ENCODE assay signal across 21 cellular contexts in the genomic region with DNA sequence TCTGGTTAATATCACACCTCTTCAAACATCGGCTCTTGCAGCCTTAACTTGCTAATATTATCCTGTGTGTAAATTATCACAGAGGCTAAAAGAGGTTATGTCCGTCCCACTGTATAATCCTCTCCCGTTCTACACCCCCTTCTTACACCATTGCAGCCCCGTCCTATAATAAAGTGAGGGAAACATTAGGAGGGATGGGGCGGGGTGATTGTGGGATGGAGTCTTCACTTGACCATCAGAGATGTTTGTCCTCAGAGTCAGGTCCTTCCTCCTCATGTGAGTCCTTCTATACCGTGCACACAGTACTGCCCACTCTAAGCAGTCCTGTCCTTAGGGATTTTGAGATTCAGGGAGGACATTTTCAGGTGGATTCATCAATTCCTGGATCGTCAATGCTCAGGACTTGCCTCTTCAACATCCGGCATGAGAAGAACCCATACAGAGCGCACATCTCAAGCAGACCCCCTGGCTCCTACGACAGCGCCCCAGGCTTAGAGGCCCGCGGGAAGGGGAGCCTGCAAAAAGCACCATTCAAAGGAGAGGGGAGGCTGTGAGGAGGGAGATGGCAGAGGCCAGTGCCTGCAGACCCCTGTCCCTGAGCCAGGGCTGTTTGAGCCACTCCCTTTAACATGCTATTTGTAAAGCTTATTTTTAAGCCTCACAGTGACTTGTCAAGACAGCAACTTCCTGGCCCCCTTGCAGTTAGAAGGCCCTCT. TPM values are rescaled to one million over a fixed set of nuclear protein-coding genes. Genes with fewer than 3 reads are reported as not detected.
DNase-seq lines count a peak whose midpoint lies in the region; ATAC-seq and TF ChIP-seq lines count a peak whose summit lies in the region.
"Had no signal": no experiment of that assay in that cellular context is flagged by ENCODE, and none has a peak within 500 bp of the region (broad histone marks: within the 10 kb centered on the region; RNA-seq: fewer than 3 reads in every experiment).

No MANE protein-coding gene starts in this region.

- no peak overlapping the region for H3K14ac ChIP-seq in neuronal stem cell (ENCODE audit: low read length)

- no peak overlapping the region for H4K91ac ChIP-seq in neuronal stem cell (ENCODE audit: low read depth, low read length, poor library complexity)

- no peak overlapping the region for H2BK120ac ChIP-seq in neuronal stem cell (ENCODE audit: low read depth, low read length)

- ATAC-seq in left lobe of liver (no peak), HG02938 (IDR thresholded peaks at IDR 0.05; ENCODE audit: unreplicated experiment) (no peak)

- no peak overlapping the region for H3K18ac ChIP-seq in neuronal stem cell (ENCODE audit: low read length)

- intact Hi-C loops in esophagus muscularis mucosa (cut with DNase I) = no loop called here

- H2AFZ ChIP-seq in neuronal stem cell (ENCODE audit: low read length) = peak overlapping the region; percentile 12

- H3K9ac ChIP-seq in neuronal stem cell (ENCODE audit: low read depth, low read length, poor library complexity) = no peak overlapping the region

- H2AK5ac ChIP-seq in neuronal stem cell (ENCODE audit: low read depth, low read length) = no peak overlapping the region

- H2BK5ac ChIP-seq in neuronal stem cell (ENCODE audit: low read length) = no peak overlapping the region

- 79% methylated on average over 13 of the region's 13 CpGs for WGBS in esophagus muscularis mucosa
- WGBS in neuronal stem cell (ENCODE audit: extremely low coverage in 2 of 2, insufficient read length in 2 of 2, insufficient replicate concordance in 1 of 2), 2 donors = no CpG with 5 or more reads among the region's 13 CpGs

- H3K4ac ChIP-seq in neuronal stem cell (ENCODE audit: low read length) = no peak overlapping the region

- H3K4me3 ChIP-seq in coronary artery (no peak overlapping the region), esophagus muscularis mucosa (no peak overlapping the region), neuronal stem cell (ENCODE audit: low read length in 2 of 2) (no peak overlapping the region)

- TF ChIP-seq EP300 in esophagus muscularis mucosa (IDR thresholded peaks at IDR 0.05) = no peak

- H2BK12ac ChIP-seq in neuronal stem cell (ENCODE audit: low read length) = no peak overlapping the region

- no peak overlapping the region for H3K4me2 ChIP-seq in neuronal stem cell (ENCODE audit: insufficient read depth, low read length, poor library complexity, severe bottlenecking)

- no peak for TF ChIP-seq CTCF in coronary artery (IDR thresholded peaks at IDR 0.05)
- no peak for TF ChIP-seq CTCF in esophagus muscularis mucosa (IDR thresholded peaks at IDR 0.05)

- H2BK15ac ChIP-seq in neuronal stem cell (ENCODE audit: low read length) = no peak overlapping the region

- no peak for TF ChIP-seq POLR2A in esophagus muscularis mucosa (IDR thresholded peaks at IDR 0.05; ENCODE audit: low read depth)

- no peak overlapping the region for H3K27ac ChIP-seq in coronary artery
- no peak overlapping the region for H3K27ac ChIP-seq in esophagus muscularis mucosa (replicated peaks in 1 of 4)
- H3K27ac ChIP-seq in neuronal stem cell (replicated peaks; ENCODE audit: low read length) = no peak overlapping the region

- H3K4me1 ChIP-seq in esophagus muscularis mucosa = no peaks in the 10 kb centered on the region
- H3K4me1 ChIP-seq in neuronal stem cell (ENCODE audit: control insufficient read depth in 2 of 2, insufficient read depth in 1 of 2, low read depth in 1 of 2, low read length in 2 of 2) = peaks cover 4 to 5% of the 10 kb centered on the region in 2 donors

- no peaks in the 10 kb centered on the region for H3K36me3 ChIP-seq in esophagus muscularis mucosa
- H3K36me3 ChIP-seq in neuronal stem cell (replicated peaks in 1 of 2; ENCODE audit: control insufficient read depth in 2 of 2, insufficient read depth in 2 of 2, low read length in 2 of 2) = no peaks in the 10 kb centered on the region

- H4K8ac ChIP-seq in neuronal stem cell (ENCODE audit: low read depth, low read length) = no peak overlapping the region

- H3K9me3 ChIP-seq in esophagus muscularis mucosa = peaks cover 0 to under 1% (median under 1%) of the 10 kb centered on the region in 4 donors
- H3K9me3 ChIP-seq in neuronal stem cell (replicated peaks in 1 of 2; ENCODE audit: control insufficient read depth in 2 of 2, insufficient read depth in 1 of 2, low read depth in 1 of 2, low read length in 2 of 2) = peaks cover 0 to 1% of the 10 kb centered on the region in 2 donors

- DNase-seq in coronary artery (ENCODE audit: low spot score) (peak; percentile 38), esophagus muscularis mucosa (ENCODE audit: extremely low spot score) (peak; percentile 72), neuronal stem cell (ENCODE audit: low spot score) (no peak), SK-N-DZ (ENCODE audit: low spot score) (no peak), left lobe of liver (ENCODE audit: low spot score) (no peak)
- DNase-seq: C1 segment of cervical spinal cord; Calu3; CD4-positive, alpha-beta memory T cell; COR-L47; DMS53; DMS79 treated with DMSO at 0.1 percent for 48 hours; GF-D8; GOT3; HCEC 1CT had no signal

- H3K27me3 ChIP-seq in esophagus muscularis mucosa (peaks cover 0 to 8% (median 0%) of the 10 kb centered on the region in 4 donors), neuronal stem cell (ENCODE audit: control insufficient read depth in 3 of 3, insufficient read depth in 3 of 3, low read depth in 1 of 3, low read length in 3 of 3) (no peaks in the 10 kb centered on the region)

- no peak overlapping the region for H3K23ac ChIP-seq in neuronal stem cell (ENCODE audit: low read depth, low read length, poor library complexity)

- no peaks in the 10 kb centered on the region for H3K79me1 ChIP-seq in neuronal stem cell (ENCODE audit: low read depth, low read length)

RNA-seq across cellular contexts. Expression of a gene that starts 42.8 kb away (rescaled TPM):
- total RNA-seq in esophagus muscularis mucosa = not detected
- not detected for polyA plus RNA-seq in neuronal stem cell (2013, experiment 1 of 2)
- not detected for polyA plus RNA-seq in neuronal stem cell (2013, experiment 2 of 2)
- polyA plus RNA-seq in SK-N-DZ (2014; cell fraction: cytosol; rRNA removed) = not detected in 2 replicates
- not detected in 2 replicates for polyA plus RNA-seq in SK-N-DZ (2014; cell fraction: nucleus; rRNA removed)
- not detected for total RNA-seq in left lobe of liver
- total RNA-seq: A172; A673; Calu3; CD4-positive, alpha-beta memory T cell; Daoy; G401; H7 had no signal
- polyA plus RNA-seq: BJ; CD4-positive, alpha-beta memory T cell had no signal

Comparison
In these comparisons a context has a peak if more than half of its experiments do, and no peak if none do; other contexts are left out.
1. DNase-seq: peak in coronary artery (single experiment) and esophagus muscularis mucosa (single experiment); none in neuronal stem cell (single experiment), SK-N-DZ (single experiment) and left lobe of liver (single experiment).